In the genomic region with DNA sequence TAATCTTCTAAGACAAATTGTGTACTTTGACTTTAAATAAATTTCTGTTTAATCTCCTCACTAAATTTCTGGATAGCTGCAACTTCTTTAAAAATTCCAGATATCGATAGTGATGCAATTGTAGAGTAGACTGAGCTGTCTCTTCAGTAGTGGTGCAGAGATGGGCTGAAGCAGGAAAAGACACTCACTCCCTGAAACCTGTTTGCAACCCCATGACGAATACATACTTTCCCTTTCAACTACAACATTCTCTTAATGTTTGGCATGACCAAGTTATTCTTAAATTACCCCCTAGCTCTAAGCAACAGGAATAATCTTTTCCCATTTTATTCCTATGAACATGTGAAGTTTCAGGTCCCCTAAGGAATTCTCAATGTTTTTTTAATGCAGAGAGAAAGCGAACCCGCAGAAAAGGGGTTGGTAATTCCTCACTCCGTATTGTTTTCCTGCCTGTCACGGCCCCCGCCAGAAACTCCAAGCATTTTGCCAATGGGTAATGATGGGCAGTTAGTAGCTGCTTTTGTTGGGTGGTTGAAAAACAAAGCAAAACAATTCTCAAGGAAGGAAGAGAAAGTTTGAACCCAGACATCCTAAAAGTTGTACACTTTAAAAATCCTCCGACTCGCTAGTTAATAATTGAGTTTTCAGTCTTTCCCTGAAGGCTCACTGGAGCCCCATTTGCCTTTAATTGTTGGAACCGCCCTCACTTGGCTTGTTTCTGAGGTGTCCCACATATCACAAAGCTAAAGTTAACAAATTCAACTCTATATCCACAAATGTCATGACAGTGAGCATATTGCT, we compare ENCODE assay signal across 8 cellular contexts. TPM values are rescaled to one million over a fixed set of nuclear protein-coding genes. Genes with fewer than 3 reads are reported as not detected.
DNase-seq lines count a peak whose midpoint lies in the region; ATAC-seq and TF ChIP-seq lines count a peak whose summit lies in the region.

No MANE protein-coding gene starts in this region.

- H3K9me3 Mint-ChIP-seq in nephron progenitor cell, result no peaks in the 10 kb centered on the region
- H3K9me3 Mint-ChIP-seq in effector memory CD8-positive, alpha-beta T cell, result peaks cover 0 to 3% of the 10 kb centered on the region in 2 donors
- H3K9me3 Mint-ChIP-seq in stimulated activated memory B cell treated with anti-CD40 and anti-IgM and Interleukin-4, amounts not matched to agents 10 μg/mL and 1 μg/mL and 100 μg/mL, for 72 hours, result peaks cover 2% of the 10 kb centered on the region

- TF ChIP-seq CTCF in epithelial cell of proximal tubule (conservative IDR thresholded peaks at IDR 0.05; ENCODE audit: low read depth, low read length) (no peak), nephron progenitor cell (IDR thresholded peaks at IDR 0.05) (no peak)

- ATAC-seq in effector memory CD8-positive, alpha-beta T cell (replicated peaks), result no peak
- ATAC-seq in stimulated activated memory B cell treated with anti-CD40 and anti-IgM and Interleukin-4, amounts not matched to agents 10 μg/mL and 1 μg/mL and 100 μg/mL, for 72 hours, result no peak
- ATAC-seq in GM21390 (IDR thresholded peaks at IDR 0.05; ENCODE audit: unreplicated experiment), result no peak

- H3K4me1 Mint-ChIP-seq in nephron progenitor cell, result peaks cover 38% of the 10 kb centered on the region
- H3K4me1 Mint-ChIP-seq in effector memory CD8-positive, alpha-beta T cell (ENCODE audit: low read depth in 2 of 2), result no peaks in the 10 kb centered on the region
- H3K4me1 Mint-ChIP-seq in stimulated activated memory B cell treated with anti-CD40 and anti-IgM and Interleukin-4, amounts not matched to agents 10 μg/mL and 1 μg/mL and 100 μg/mL, for 72 hours, result no peaks in the 10 kb centered on the region

- peak overlapping the region; percentile 77 for H3K4me3 ChIP-seq in epithelial cell of proximal tubule (ENCODE audit: low read depth, low read length)

- peak; percentile 18 for DNase-seq in AG20443 (ENCODE audit: low spot score)
- DNase-seq in NCI-H1105 treated with DMSO at 0.1 percent for 48 hours (lab: John Stamatoyannopoulos, UW), result peak; percentile 56
- DNase-seq in epithelial cell of proximal tubule (ENCODE audit: low read depth), result peak; percentile 18
- no peak for DNase-seq in nephron progenitor cell
- DNase-seq in effector memory CD8-positive, alpha-beta T cell, result no peak
- DNase-seq in stimulated activated CD4-positive, alpha-beta T cell treated with anti-CD3 and anti-CD28 coated beads, Interleukin-2, amount 100 ng/mL, for 48 hours, result no peak

- peaks cover 16% of the 10 kb centered on the region for H3K27me3 Mint-ChIP-seq in nephron progenitor cell (ENCODE audit: low read depth, poor library complexity)
- H3K27me3 Mint-ChIP-seq in effector memory CD8-positive, alpha-beta T cell, result peaks cover 9 to 20% of the 10 kb centered on the region in 2 donors
- H3K27me3 Mint-ChIP-seq in stimulated activated memory B cell treated with anti-CD40 and anti-IgM and Interleukin-4, amounts not matched to agents 10 μg/mL and 1 μg/mL and 100 μg/mL, for 72 hours, result peaks cover 39% of the 10 kb centered on the region

- no peaks in the 10 kb centered on the region for H3K36me3 Mint-ChIP-seq in nephron progenitor cell (ENCODE audit: low read depth)
- H3K36me3 Mint-ChIP-seq in effector memory CD8-positive, alpha-beta T cell (ENCODE audit: insufficient read depth), result no peaks in the 10 kb centered on the region
- H3K36me3 Mint-ChIP-seq in stimulated activated memory B cell treated with anti-CD40 and anti-IgM and Interleukin-4, amounts not matched to agents 10 μg/mL and 1 μg/mL and 100 μg/mL, for 72 hours, result no peaks in the 10 kb centered on the region

- peak overlapping the region; percentile 89 for H3K4me3 Mint-ChIP-seq in nephron progenitor cell
- H3K4me3 Mint-ChIP-seq in effector memory CD8-positive, alpha-beta T cell, result no peak overlapping the region
- no peak overlapping the region for H3K4me3 Mint-ChIP-seq in stimulated activated memory B cell treated with anti-CD40 and anti-IgM and Interleukin-4, amounts not matched to agents 10 μg/mL and 1 μg/mL and 100 μg/mL, for 72 hours

- H3K27ac Mint-ChIP-seq in nephron progenitor cell, result no peak overlapping the region
- H3K27ac Mint-ChIP-seq in effector memory CD8-positive, alpha-beta T cell, result no peak overlapping the region
- no peak overlapping the region for H3K27ac Mint-ChIP-seq in stimulated activated memory B cell treated with anti-CD40 and anti-IgM and Interleukin-4, amounts not matched to agents 10 μg/mL and 1 μg/mL and 100 μg/mL, for 72 hours

RNA-seq across cellular contexts. Expression of a gene that starts 1.2 kb away (rescaled TPM):
- 0.94 and 2.0 TPM in 2 replicates for total RNA-seq in epithelial cell of proximal tubule

Comparison
In these comparisons a context has a peak if more than half of its experiments do, and no peak if none do; other contexts are left out.
1. DNase-seq: peak in AG20443 (single experiment), NCI-H1105 treated with DMSO at 0.1 percent for 48 hours (single experiment) and epithelial cell of proximal tubule (single experiment); none in nephron progenitor cell (single experiment), effector memory CD8-positive, alpha-beta T cell (0 of 3) and stimulated activated CD4-positive, alpha-beta T cell treated with anti-CD3 and anti-CD28 coated beads, Interleukin-2, amount 100 ng/mL, for 48 hours (0 of 2).